In the genomic region with DNA sequence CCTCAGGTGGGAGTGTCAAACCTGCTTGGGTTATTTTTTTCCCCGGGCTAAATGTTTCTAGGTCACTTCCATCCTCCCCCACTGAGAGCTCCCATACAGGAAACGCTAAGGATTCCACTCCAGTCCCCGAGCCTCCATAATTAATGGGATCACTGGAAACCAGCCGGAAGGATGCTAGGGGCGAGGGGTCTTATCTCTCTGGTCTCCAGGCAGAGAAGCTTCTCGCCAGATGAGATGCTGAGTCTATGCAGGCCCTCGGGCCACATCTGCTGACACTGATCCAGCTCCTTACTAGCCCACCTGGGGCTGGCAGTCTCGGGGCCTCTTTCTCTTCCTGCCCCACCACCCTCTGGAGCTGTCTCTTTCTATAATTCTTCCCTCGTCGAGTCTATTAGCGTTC, we compare ENCODE assay signal across 16 cellular contexts.
DNase-seq lines count a peak whose midpoint lies in the region; ATAC-seq and TF ChIP-seq lines count a peak whose summit lies in the region.
"Had no signal": no experiment of that assay in that cellular context is flagged by ENCODE, and none has a peak within 500 bp of the region (broad histone marks: within the 10 kb centered on the region; RNA-seq: fewer than 3 reads in every experiment).

No MANE protein-coding gene starts in this region.

- peak overlapping the region in 1 of 2 experiments; percentile 11 for H3K18ac ChIP-seq in mesenchymal stem cell (ENCODE audit: low read depth in 1 of 2, low read length in 2 of 2)

- no peak for ATAC-seq in gastroesophageal sphincter
- ATAC-seq: stimulated activated naive CD8-positive, alpha-beta T cell treated with anti-CD3 and anti-CD28 coated beads, Interleukin-15, Interleukin-2, amounts not matched to agents 100 U/mL and 50 U/mL, for 24 hours; T-helper 17 cell had no signal

- peak overlapping the region; percentile 58 for H3K9ac ChIP-seq in mesenchymal stem cell (ENCODE audit: low read length)

- no peak overlapping the region for H2AFZ ChIP-seq in mesenchymal stem cell (ENCODE audit: low read depth, low read length)

- no peaks in the 10 kb centered on the region for H3K79me1 ChIP-seq in mesenchymal stem cell (replicated peaks; ENCODE audit: low read length, poor library complexity, severe bottlenecking)

- H2BK5ac ChIP-seq in mesenchymal stem cell (ENCODE audit: low read depth, low read length, poor library complexity, severe bottlenecking) = no peak overlapping the region

- H3K27ac ChIP-seq in mesenchymal stem cell (ENCODE audit: low read length, poor library complexity, severe bottlenecking) (no peak overlapping the region), gastroesophageal sphincter (no peak overlapping the region)
- H3K27ac ChIP-seq: ovary, RWPE1 had no signal

- H3K27me3 ChIP-seq in mesenchymal stem cell (ENCODE audit: control insufficient read depth in 1 of 2, insufficient read depth in 1 of 2, low read length in 2 of 2) (peaks cover 0 to 51% of the 10 kb centered on the region in 2 experiments), gastroesophageal sphincter (peaks cover 59% of the 10 kb centered on the region)
- H3K27me3 ChIP-seq: ovary had no signal

- H3K4me1 ChIP-seq in mesenchymal stem cell (ENCODE audit: control insufficient read depth, insufficient read depth, low read depth, low read length) = peaks cover 36% of the 10 kb centered on the region
- H3K4me1 ChIP-seq in gastroesophageal sphincter = no peaks in the 10 kb centered on the region

- peak overlapping the region; percentile 26 for H2AK5ac ChIP-seq in mesenchymal stem cell (ENCODE audit: low read length, severe bottlenecking)

- TF ChIP-seq CTCF in astrocyte of the spinal cord (IDR thresholded peaks at IDR 0.05; ENCODE audit: low read depth, low read length) = no peak
- TF ChIP-seq CTCF in gastroesophageal sphincter (IDR thresholded peaks at IDR 0.05) = no peak

- in situ Hi-C loops in astrocyte of the spinal cord (cut with HindIII; ENCODE audit: low sequenced_read_pairs) = no loop called here

- no peak for TF ChIP-seq POLR2A in gastroesophageal sphincter (IDR thresholded peaks at IDR 0.05)

- no peak overlapping the region for H3K4ac ChIP-seq in mesenchymal stem cell (ENCODE audit: low read depth in 1 of 2, low read length in 2 of 2)

- no peak overlapping the region for H2BK15ac ChIP-seq in mesenchymal stem cell (ENCODE audit: low read depth, poor library complexity, severe bottlenecking)

- no peak for TF ChIP-seq EP300 in gastroesophageal sphincter (IDR thresholded peaks at IDR 0.05)

- H3K4me3 ChIP-seq in astrocyte of the spinal cord (ENCODE audit: low read depth, low read length) (no peak overlapping the region), mesenchymal stem cell (ENCODE audit: insufficient read depth in 1 of 2, low read depth in 1 of 2, low read length in 2 of 2) (no peak overlapping the region), gastroesophageal sphincter (no peak overlapping the region)
- H3K4me3 ChIP-seq: ovary had no signal

- peak overlapping the region; percentile 21 for H2BK120ac ChIP-seq in mesenchymal stem cell (ENCODE audit: low read depth, low read length)

- no peaks in the 10 kb centered on the region for H3K36me3 ChIP-seq in mesenchymal stem cell (ENCODE audit: control insufficient read depth in 1 of 2, insufficient read depth in 2 of 2, low read depth in 1 of 2, low read length in 2 of 2)
- H3K36me3 ChIP-seq in gastroesophageal sphincter = no peaks in the 10 kb centered on the region
- H3K36me3 ChIP-seq: ovary had no signal

- H3K4me2 ChIP-seq in mesenchymal stem cell (ENCODE audit: low read length, poor library complexity, severe bottlenecking) = no peak overlapping the region

- H2BK12ac ChIP-seq in mesenchymal stem cell (ENCODE audit: low read length in 2 of 2) = no peak overlapping the region

- WGBS in mesenchymal stem cell = 9% methylated on average over 11 of the region's 11 CpGs
- 31 to 32% methylated on average over 4 to 11 of the region's 11 CpGs for WGBS in gastroesophageal sphincter (ENCODE audit: low coverage in 1 of 2), 2 donors

- H3K9me3 ChIP-seq in mesenchymal stem cell (ENCODE audit: control insufficient read depth, low read length) (peaks cover 9% of the 10 kb centered on the region), gastroesophageal sphincter (no peaks in the 10 kb centered on the region)
- H3K9me3 ChIP-seq: ovary had no signal

- no peak overlapping the region for H3K14ac ChIP-seq in mesenchymal stem cell (ENCODE audit: low read length in 2 of 2)

- no peak overlapping the region for H4K8ac ChIP-seq in mesenchymal stem cell (ENCODE audit: low read length)

- H3K23ac ChIP-seq in mesenchymal stem cell (ENCODE audit: low read length in 2 of 2) = no peak overlapping the region

- DNase-seq in NCI-H2227 (lab: John Stamatoyannopoulos, UW; ENCODE audit: unreplicated experiment) (peak; percentile 56), NCI-H2227 treated with DMSO at 0.1 percent for 48 hours (lab: John Stamatoyannopoulos, UW) (no peak), astrocyte of the spinal cord (ENCODE audit: low read depth, low spot score) (peak; percentile 19), mesenchymal stem cell (peak; percentile 24), SHP77 treated with DMSO at 0.1 percent for 48 hours (lab: John Stamatoyannopoulos, UW) (no peak), DMS79 treated with DMSO at 0.1 percent for 48 hours (lab: John Stamatoyannopoulos, UW) (no peak), NOMO-1 treated with dmso at 0.1 percent for 144 hours (lab: John Stamatoyannopoulos, UW; ENCODE audit: unreplicated experiment) (no peak)
- DNase-seq: activated CD8-positive, alpha-beta memory T cell treated with anti-CD3 and anti-CD28 coated beads, Interleukin-2, amount 50 U/mL, for 4 hours; activated naive CD4-positive, alpha-beta T cell treated with Interleukin-2 at 50 U/mL for 16 hours; CD4-positive, alpha-beta memory T cell; NCI-H187; ovary; stimulated activated naive CD8-positive, alpha-beta T cell treated with anti-CD3 and anti-CD28 coated beads, Interleukin-15, Interleukin-2, amounts not matched to agents 100 U/mL and 50 U/mL, for 24 hours; T-helper 17 cell had no signal

- no peak overlapping the region for H4K91ac ChIP-seq in mesenchymal stem cell (ENCODE audit: low read length)

Comparison
In these comparisons a context has a peak if more than half of its experiments do, and no peak if none do; other contexts are left out.
1. DNase-seq: peak in NCI-H2227 (single experiment), astrocyte of the spinal cord (single experiment) and mesenchymal stem cell (single experiment); none in NCI-H2227 treated with DMSO at 0.1 percent for 48 hours (single experiment), SHP77 treated with DMSO at 0.1 percent for 48 hours (single experiment), DMS79 treated with DMSO at 0.1 percent for 48 hours (single experiment) and NOMO-1 treated with dmso at 0.1 percent for 144 hours (single experiment).